ENCODE assay signal across 8 cellular contexts in genomic region chr1:182391028-182391361, GRCh38. TPM values are rescaled to one million over a fixed set of nuclear protein-coding genes. Genes with fewer than 3 reads are reported as not detected.
DNase-seq lines count a peak whose midpoint lies in the region; ATAC-seq and TF ChIP-seq lines count a peak whose summit lies in the region.

No MANE protein-coding gene starts in this region.

- H3K4me1 ChIP-seq in right cardiac atrium (ENCODE audit: control insufficient read depth, insufficient read depth, low read length) (peaks cover 2% of the 10 kb centered on the region), spleen (peaks cover 2 to 95% (median 59%) of the 10 kb centered on the region in 6 donors)

- peaks cover 47% of the 10 kb centered on the region for H3K36me3 Mint-ChIP-seq in activated T-helper 2 cell treated with anti-CD3 and anti-CD28 coated beads, Interferon-gamma antibody, Interleukin-2, Interleukin-4, amounts not matched to agents 10 μg/mL and 5 μg/mL and 100 μg/mL, durations not matched to agents 14 hours and 24 hours and 36 hours (ENCODE audit: low read depth)

- H3K4me3 ChIP-seq in right cardiac atrium (ENCODE audit: low read length): peak overlapping the region; percentile 91
- peak overlapping the region; percentile 61 to 94 (median 72) for H3K4me3 ChIP-seq in spleen

- H3K36me3 ChIP-seq in spleen: peaks cover 0 to 31% (median 24%) of the 10 kb centered on the region in 6 donors

- H3K9me3 ChIP-seq in right cardiac atrium (ENCODE audit: control insufficient read depth, low read length): no peaks in the 10 kb centered on the region
- no peaks in the 10 kb centered on the region for H3K9me3 ChIP-seq in spleen

- no peak for TF ChIP-seq POLR2A in spleen (IDR thresholded peaks at IDR 0.05)

- H3K9me3 Mint-ChIP-seq in activated T-helper 2 cell treated with anti-CD3 and anti-CD28 coated beads, Interferon-gamma antibody, Interleukin-2, Interleukin-4, amounts not matched to agents 10 μg/mL and 5 μg/mL and 100 μg/mL, durations not matched to agents 14 hours and 24 hours and 36 hours: no peaks in the 10 kb centered on the region

- H3K27me3 Mint-ChIP-seq in activated T-helper 2 cell treated with anti-CD3 and anti-CD28 coated beads, Interferon-gamma antibody, Interleukin-2, Interleukin-4, amounts not matched to agents 10 μg/mL and 5 μg/mL and 100 μg/mL, durations not matched to agents 14 hours and 24 hours and 36 hours (ENCODE audit: low read depth): peaks cover 32% of the 10 kb centered on the region

- no peak for DNase-seq in Right ventricle myocardium inferior (ENCODE audit: missing footprints)
- no peak for DNase-seq in cardiac septum (ENCODE audit: low spot score)
- DNase-seq in activated T-helper 2 cell treated with anti-CD3 and anti-CD28 coated beads, Interferon-gamma antibody, Interleukin-2, Interleukin-4, amounts not matched to agents 10 μg/mL and 5 μg/mL and 100 μg/mL, durations not matched to agents 14 hours and 24 hours and 36 hours (ENCODE audit: low spot score): no peak
- no peak for DNase-seq in right cardiac atrium
- no peak for DNase-seq in spleen
- no peak for DNase-seq in AG08396 (ENCODE audit: low spot score)
- DNase-seq in SKM-1 (lab: John Stamatoyannopoulos, UW; ENCODE audit: unreplicated experiment): no peak
- DNase-seq in DMS53 treated with DMSO at 0.1 percent for 48 hours (lab: John Stamatoyannopoulos, UW; ENCODE audit: unreplicated experiment): no peak

- H3K27me3 ChIP-seq in right cardiac atrium (ENCODE audit: control insufficient read depth, insufficient read depth) (no peaks in the 10 kb centered on the region), spleen (replicated peaks in 1 of 7) (peaks cover 0 to 30% (median 0%) of the 10 kb centered on the region in 7 donors)

- intact Hi-C loops in Right ventricle myocardium inferior (cut with DNase I) (loop anchor here (1.0 to 5.0 kb wide), 3 partner anchors 100 to 248 kb away; no protein-coding TSS in a partner anchor), cardiac septum (cut with DNase I) (loop anchor here (2.0 to 5.0 kb wide), 2 partner anchors 28 to 89 kb away; no protein-coding TSS in a partner anchor), right cardiac atrium (cut with DNase I) (loop anchor here in 2 of 4 donors (5.0 to 10.0 kb wide), 3 partner anchors 86 to 249 kb away; no protein-coding TSS in a partner anchor), spleen (cut with DNase I; ENCODE audit: low total_unique reads) (no loop called here)
- intact Hi-C loops in activated T-helper 2 cell treated with anti-CD3 and anti-CD28 coated beads, Interferon-gamma antibody, Interleukin-2, Interleukin-4, amounts not matched to agents 10 μg/mL and 5 μg/mL and 100 μg/mL, durations not matched to agents 14 hours and 24 hours and 36 hours (cut with micrococcal nuclease): loop anchor here (1.0 to 10.0 kb wide), 5 partner anchors 89 to 906 kb away; partner anchors contain the start of gene CACNA1E

- H3K4me1 Mint-ChIP-seq in activated T-helper 2 cell treated with anti-CD3 and anti-CD28 coated beads, Interferon-gamma antibody, Interleukin-2, Interleukin-4, amounts not matched to agents 10 μg/mL and 5 μg/mL and 100 μg/mL, durations not matched to agents 14 hours and 24 hours and 36 hours (ENCODE audit: low read depth): peaks cover 33% of the 10 kb centered on the region

- H3K27ac Mint-ChIP-seq in activated T-helper 2 cell treated with anti-CD3 and anti-CD28 coated beads, Interferon-gamma antibody, Interleukin-2, Interleukin-4, amounts not matched to agents 10 μg/mL and 5 μg/mL and 100 μg/mL, durations not matched to agents 14 hours and 24 hours and 36 hours: peak overlapping the region; percentile 88

- ATAC-seq in Right ventricle myocardium inferior: peak; percentile 1
- peak; percentile 2 to 9 for ATAC-seq in right cardiac atrium

- under 1% methylated on average over 35 of the region's 35 CpGs for WGBS in right cardiac atrium
- WGBS in spleen, 5 donors: 0 to 1% (median 0%) methylated on average over 10 to 35 of the region's 35 CpGs

- H3K4me3 Mint-ChIP-seq in activated T-helper 2 cell treated with anti-CD3 and anti-CD28 coated beads, Interferon-gamma antibody, Interleukin-2, Interleukin-4, amounts not matched to agents 10 μg/mL and 5 μg/mL and 100 μg/mL, durations not matched to agents 14 hours and 24 hours and 36 hours (ENCODE audit: low read depth): peak overlapping the region; percentile 95

- peak in 7 of 11 experiments; percentile 5 to 50 (median 39) for TF ChIP-seq CTCF in spleen (IDR thresholded peaks at IDR 0.05 in 8 of 11, conservative IDR thresholded peaks at IDR 0.05 in 3 of 11)

- H3K27ac ChIP-seq in right cardiac atrium (ENCODE audit: low read length): peak overlapping the region; percentile 97
- H3K27ac ChIP-seq in spleen: peak overlapping the region; percentile 79 to 98 (median 98)

RNA-seq across cellular contexts. Expression of gene GLUL, which starts 0.6 kb away (rescaled TPM):
- total RNA-seq in Right ventricle myocardium inferior (433 TPM), cardiac septum (231 TPM), right cardiac atrium (100 to 1,000 TPM; 303 to 361 (median 342) TPM), spleen (1,000 to 10,000 TPM in 5 of 7 donors, 100 to 1,000 TPM in 2; 796 to 2,370 (median 1,733) TPM)
- 34.9 and 41.0 TPM in 2 replicates for total RNA-seq in activated T-helper 2 cell treated with anti-CD3 and anti-CD28 coated beads, Interferon-gamma antibody, Interleukin-2, Interleukin-4, amounts not matched to agents 10 μg/mL and 5 μg/mL and 100 μg/mL, durations not matched to agents 14 hours and 24 hours and 36 hours
- polyA plus RNA-seq in right cardiac atrium (199 TPM), spleen (100 to 1,000 TPM; 113 to 352 (median 297) TPM)

RNA-seq across cellular contexts. Expression of gene TEDDM1, which starts 9.5 kb away (rescaled TPM):
- total RNA-seq in Right ventricle myocardium inferior (not detected), cardiac septum (not detected), right cardiac atrium (not detected), spleen (not detected)
- not detected in 2 replicates for total RNA-seq in activated T-helper 2 cell treated with anti-CD3 and anti-CD28 coated beads, Interferon-gamma antibody, Interleukin-2, Interleukin-4, amounts not matched to agents 10 μg/mL and 5 μg/mL and 100 μg/mL, durations not matched to agents 14 hours and 24 hours and 36 hours
- polyA plus RNA-seq in right cardiac atrium (not detected), spleen (not detected)

RNA-seq across cellular contexts. Expression of gene RGSL1, which starts 59.0 kb away (rescaled TPM):
- total RNA-seq in Right ventricle myocardium inferior (not detected), cardiac septum (not detected), right cardiac atrium (not detected), spleen (not detected)
- not detected in 2 replicates for total RNA-seq in activated T-helper 2 cell treated with anti-CD3 and anti-CD28 coated beads, Interferon-gamma antibody, Interleukin-2, Interleukin-4, amounts not matched to agents 10 μg/mL and 5 μg/mL and 100 μg/mL, durations not matched to agents 14 hours and 24 hours and 36 hours
- polyA plus RNA-seq in right cardiac atrium (not detected), spleen (not detected)
